Comparison of ENCODE assay signal across 1 cellular context in genomic region chr6:89140347-89141159, GRCh38.
TF ChIP-seq lines count a peak whose summit lies in the region.

No MANE protein-coding gene starts in this region.

TF ChIP-seq in HepG2, 621 proteins besides CTCF, POLR2A, EP300 and RAD21 (continues in another document):
- TF ChIP-seq ATF7 (IDR thresholded peaks at IDR 0.05) (no peak), ATF7 (CRISPR knock-in tag; IDR thresholded peaks at IDR 0.05) (no peak), ZNF891 (CRISPR knock-in tag; IDR thresholded peaks at IDR 0.05) (no peak), ZNF275 (CRISPR knock-in tag; IDR thresholded peaks at IDR 0.05; ENCODE audit: borderline replicate concordance) (no peak), BRF2 (CRISPR knock-in tag; IDR thresholded peaks at IDR 0.05) (no peak), LBX2 (CRISPR knock-in tag; IDR thresholded peaks at IDR 0.05; ENCODE audit: borderline replicate concordance) (no peak), HNF4A (CRISPR knock-in tag; IDR thresholded peaks at IDR 0.05) (peak; percentile 58), NCOA2 (CRISPR knock-in tag; IDR thresholded peaks at IDR 0.05) (peak; percentile 53; the same call in 1 of the 2 replicates), CENPX (CRISPR knock-in tag; IDR thresholded peaks at IDR 0.05) (no peak), ZNF720 (CRISPR knock-in tag; IDR thresholded peaks at IDR 0.05) (no peak), FOXA1 (IDR thresholded peaks at IDR 0.05) (no peak), FOXA1 (CRISPR knock-in tag; IDR thresholded peaks at IDR 0.05) (peak; percentile 68), AKAP8 (CRISPR knock-in tag; IDR thresholded peaks at IDR 0.05) (no peak), ZXDC (CRISPR knock-in tag; IDR thresholded peaks at IDR 0.05) (no peak), HNRNPH1 (optimal IDR thresholded peaks at IDR 0.05; ENCODE audit: low read depth, low read length) (no peak), CEBPB (IDR thresholded peaks at IDR 0.05; ENCODE audit: borderline replicate concordance, low read depth, low read length) (peak; percentile 52; the same call in 1 of the 2 replicates), ZNF646 (CRISPR knock-in tag; IDR thresholded peaks at IDR 0.05) (0 out of 2 replicates have a peak, but pooled peaks have one; percentile 18), ZNF232 (CRISPR knock-in tag; IDR thresholded peaks at IDR 0.05; ENCODE audit: borderline replicate concordance) (no peak), ZNF407 (CRISPR knock-in tag; IDR thresholded peaks at IDR 0.05; ENCODE audit: not compliant biosample characterization) (no peak), STAT6 (CRISPR knock-in tag; IDR thresholded peaks at IDR 0.05; ENCODE audit: borderline replicate concordance) (no peak), DRAP1 (CRISPR knock-in tag; IDR thresholded peaks at IDR 0.05) (peak; percentile 62), ZNF614 (CRISPR knock-in tag; IDR thresholded peaks at IDR 0.05; ENCODE audit: borderline replicate concordance) (peak; percentile 64; the same call in 1 of the 2 replicates), ZNF143 (CRISPR knock-in tag; IDR thresholded peaks at IDR 0.05) (no peak), FOSL2 (CRISPR knock-in tag; IDR thresholded peaks at IDR 0.05) (0 out of 2 replicates have a peak, but pooled peaks have one; percentile 21), ZNF256 (CRISPR knock-in tag; conservative IDR thresholded peaks at IDR 0.05) (no peak), SIX1 (CRISPR knock-in tag; IDR thresholded peaks at IDR 0.05; ENCODE audit: borderline replicate concordance) (no peak; the same call in 1 of the 2 replicates), MYPOP (CRISPR knock-in tag; IDR thresholded peaks at IDR 0.05) (peak; percentile 51; the same call in 1 of the 2 replicates), ZEB1 (IDR thresholded peaks at IDR 0.05; ENCODE audit: insufficient replicate concordance, low read depth) (peak; percentile 84), TEAD3 (CRISPR knock-in tag; optimal IDR thresholded peaks at IDR 0.05; ENCODE audit: borderline replicate concordance) (peak; percentile 70), ARHGAP35 (CRISPR knock-in tag; IDR thresholded peaks at IDR 0.05; ENCODE audit: borderline replicate concordance) (no peak), TARDBP (CRISPR knock-in tag; IDR thresholded peaks at IDR 0.05) (peak; percentile 79; the same call in 1 of the 2 replicates)
